Comparison of ENCODE assay signal across 21 cellular contexts in genomic region chr2:204477358-204477950, GRCh38.
DNase-seq lines count a peak whose midpoint lies in the region; ATAC-seq, FAIRE-seq and TF ChIP-seq lines count a peak whose summit lies in the region.
"Had no signal": no experiment of that assay in that cellular context is flagged by ENCODE, and none has a peak within 500 bp of the region (broad histone marks: within the 10 kb centered on the region; RNA-seq: fewer than 3 reads in every experiment).

No MANE protein-coding gene starts in this region.

- no peaks in the 10 kb centered on the region for H3K36me3 ChIP-seq in bronchial epithelial cell (ENCODE audit: control insufficient read depth, insufficient read depth, low read length)

- H3K4me3 ChIP-seq in bronchial epithelial cell (ENCODE audit: low read depth, low read length) (no peak overlapping the region), fibroblast of the aortic adventitia (ENCODE audit: low read depth, low read length) (no peak overlapping the region), retinal pigment epithelial cell (ENCODE audit: low read length) (no peak overlapping the region)

- no peaks in the 10 kb centered on the region for H3K27me3 ChIP-seq in bronchial epithelial cell (ENCODE audit: control insufficient read depth, insufficient read depth, low read length)

- no peak for TF ChIP-seq CTCF in bronchial epithelial cell (IDR thresholded peaks at IDR 0.05; ENCODE audit: insufficient read depth, low read length, severe bottlenecking)
- TF ChIP-seq CTCF in fibroblast of the aortic adventitia (IDR thresholded peaks at IDR 0.05; ENCODE audit: insufficient read depth, low read length) = no peak
- TF ChIP-seq CTCF in retinal pigment epithelial cell (conservative IDR thresholded peaks at IDR 0.05; ENCODE audit: low read depth, low read length) = no peak

- DNase-seq in bronchial epithelial cell (ENCODE audit: low read depth) = peak; percentile 85
- DNase-seq in fibroblast of the aortic adventitia (ENCODE audit: low read depth) = peak; percentile 15
- peak; percentile 75 for DNase-seq in retinal pigment epithelial cell (ENCODE audit: low read depth)
- no peak for DNase-seq in T-helper 2 cell
- DNase-seq in T-helper 1 cell = no peak
- DNase-seq: ACHN; Caco-2; CD4-positive, CD25-positive, alpha-beta regulatory T cell; DMS153; EL; KBM-7; MV-4-11; NCI-H1417 treated with DMSO at 0.1 percent for 48 hours; NCI-H1930; NCI-H748 treated with DMSO at 0.1 percent for 48 hours; OCI-M1; SIG-M5 had no signal

- ATAC-seq in GM18868 (IDR thresholded peaks at IDR 0.05; ENCODE audit: unreplicated experiment) = peak; percentile 45
- no peak for ATAC-seq in GM19351 (IDR thresholded peaks at IDR 0.05; ENCODE audit: unreplicated experiment)

- no peak for FAIRE-seq in bronchial epithelial cell (lab: Jason Lieb, UNC)
- FAIRE-seq: GM19239, H54 had no signal

Comparison
In these comparisons a context has a peak if more than half of its experiments do, and no peak if none do; other contexts are left out.
1. DNase-seq: peak in bronchial epithelial cell (single experiment), fibroblast of the aortic adventitia (single experiment) and retinal pigment epithelial cell (single experiment); none in T-helper 2 cell (0 of 5) and T-helper 1 cell (0 of 5).